16 cellular contexts compared by ENCODE assay signal in genomic region chr19:43623889-43624670, GRCh38. TPM values are rescaled to one million over a fixed set of nuclear protein-coding genes. Genes with fewer than 3 reads are reported as not detected.
A peak's percentile ranks its signal among the peaks of the same experiment; 100 is the strongest.
DNase-seq lines count a peak whose midpoint lies in the region; FAIRE-seq and TF ChIP-seq lines count a peak whose summit lies in the region.
"Had no signal": no experiment of that assay in that cellular context is flagged by ENCODE, and none has a peak within 500 bp of the region (broad histone marks: within the 10 kb centered on the region; RNA-seq: fewer than 3 reads in every experiment).

No MANE protein-coding gene starts in this region.

- H3K4me2 ChIP-seq in H1 (ENCODE audit: insufficient read depth in 1 of 2, low read depth in 2 of 2, low read length in 2 of 2) (peak overlapping the region in 1 of 2 experiments; percentile 37; a peak in 1 of 4 replicates), neuronal stem cell (ENCODE audit: insufficient read depth, low read length, poor library complexity, severe bottlenecking) (no peak overlapping the region)

- H3K9me3 ChIP-seq in H1 (ENCODE audit: insufficient read depth in 2 of 2, low read depth in 1 of 2, low read length in 1 of 2) (no peaks in the 10 kb centered on the region), neuronal stem cell (replicated peaks in 1 of 2; ENCODE audit: control insufficient read depth in 2 of 2, insufficient read depth in 1 of 2, low read depth in 1 of 2, low read length in 2 of 2) (peaks cover 0 to 2% of the 10 kb centered on the region in 2 donors)
- H3K9me3 ChIP-seq: Caco-2, gastroesophageal sphincter, transverse colon had no signal

- H3K4me3 Mint-ChIP-seq in activated CD4-positive, alpha-beta T cell treated with anti-CD3 and anti-CD28 coated beads, Interleukin-2, amount 10 ng/mL, durations not matched to agents 24 days and 14 days, result no peak overlapping the region

- no peak overlapping the region for H4K5ac ChIP-seq in H1 (ENCODE audit: insufficient read length, low read depth, low read length)

- intact Hi-C loops in activated CD4-positive, alpha-beta T cell treated with anti-CD3 and anti-CD28 coated beads, Interleukin-2, amount 10 ng/mL, durations not matched to agents 24 days and 14 days (cut with micrococcal nuclease), result no loop called here

- no peak overlapping the region for H3K9ac ChIP-seq in H1 (replicated peaks in 1 of 4; ENCODE audit: extremely low read depth in 1 of 4, low read depth in 3 of 4, low read length in 3 of 4)
- no peak overlapping the region for H3K9ac ChIP-seq in neuronal stem cell (ENCODE audit: low read depth, low read length, poor library complexity)

- H2AFZ ChIP-seq in H1 (ENCODE audit: low read length) (no peak overlapping the region), neuronal stem cell (ENCODE audit: low read length) (no peak overlapping the region)

- H4K8ac ChIP-seq in H1 (ENCODE audit: extremely low read depth, insufficient read depth, low read length) (no peak overlapping the region; the same call in 1 of the 2 replicates), neuronal stem cell (ENCODE audit: low read depth, low read length) (no peak overlapping the region)

- peak; percentile 67 for DNase-seq in activated CD4-positive, alpha-beta T cell treated with anti-CD3 and anti-CD28 coated beads, Interleukin-2, amount 10 ng/mL, durations not matched to agents 24 days and 14 days
- no peak for DNase-seq in activated CD4-positive, alpha-beta T cell treated with anti-CD3 and anti-CD28 coated beads, Interleukin-2, amount 50 U/mL, for 48 hours
- DNase-seq in HUDEP-2 (lab: John Stamatoyannopoulos, UW; ENCODE audit: unreplicated experiment in 76 of 76) (peak in 67 of 76 experiments; percentile 18 to 86 (median 64)), H1 (ENCODE audit: low read depth in 1 of 2, low spot score in 2 of 2) (peak in 1 of 2 experiments; percentile 86), neuronal stem cell (ENCODE audit: low spot score) (no peak), NCI-H226 (no peak), NCI-H446 (lab: John Stamatoyannopoulos, UW) (no peak)
- DNase-seq in stimulated activated CD4-positive, alpha-beta T cell treated with anti-CD3 and anti-CD28 coated beads, Interleukin-12 subunit alpha, Interleukin-12 subunit beta, amount 100 ng/mL, for 4 hours, result no peak
- DNase-seq: Caco-2, GF-D8, NCI-H1105 treated with DMSO at 0.1 percent for 48 hours, NCI-H345 had no signal

- no peak overlapping the region for H2BK120ac ChIP-seq in H1 (replicated peaks; ENCODE audit: low read depth, low read length)
- peak overlapping the region; percentile 23 for H2BK120ac ChIP-seq in neuronal stem cell (ENCODE audit: low read depth, low read length)

- WGBS in H1 (ENCODE audit: extremely low coverage in 1 of 2, insufficient coverage in 1 of 2, insufficient read length in 1 of 2, insufficient replicate concordance in 2 of 2, low coverage in 1 of 2, low lambda C conversion rate in 2 of 2, missing lambda C conversion rate in 1 of 2), 2 experiments, result 89% methylated on average over 35 of the region's 35 CpGs; no CpG with 5 or more reads in 1 of the 2 experiments
- WGBS in neuronal stem cell (ENCODE audit: extremely low coverage in 2 of 2, insufficient read length in 2 of 2, insufficient replicate concordance in 1 of 2), 2 donors, result no CpG with 5 or more reads among the region's 35 CpGs

- H3K23ac ChIP-seq in H1 (ENCODE audit: insufficient read length) (no peak overlapping the region), neuronal stem cell (ENCODE audit: low read depth, low read length, poor library complexity) (no peak overlapping the region)

- FAIRE-seq in H1 (lab: Jason Lieb, UNC), result no peak

- no peak overlapping the region for H3K56ac ChIP-seq in H1 (replicated peaks; ENCODE audit: insufficient read length, low read depth, low read length)

- H3K14ac ChIP-seq in H1 (ENCODE audit: insufficient read length) (no peak overlapping the region), neuronal stem cell (ENCODE audit: low read length) (no peak overlapping the region)

- no peak overlapping the region for H2BK20ac ChIP-seq in H1 (ENCODE audit: low read length)

- H2BK5ac ChIP-seq in H1 (ENCODE audit: low read depth, low read length) (no peak overlapping the region), neuronal stem cell (ENCODE audit: low read length) (no peak overlapping the region)

- no peaks in the 10 kb centered on the region; a peak in 1 of 4 replicates for H3K79me2 ChIP-seq in H1 (ENCODE audit: control insufficient read depth in 1 of 2, insufficient read depth in 2 of 2, low read length in 2 of 2)

- H2BK12ac ChIP-seq in H1 (ENCODE audit: low read depth, low read length) (peak overlapping the region; percentile 75; the same call in 1 of the 2 replicates), neuronal stem cell (ENCODE audit: low read length) (no peak overlapping the region)

- H3K79me1 ChIP-seq in H1 (ENCODE audit: low read depth, low read length), result no peaks in the 10 kb centered on the region; the same call in 1 of the 2 replicates
- no peaks in the 10 kb centered on the region for H3K79me1 ChIP-seq in neuronal stem cell (ENCODE audit: low read depth, low read length)

- H2AK5ac ChIP-seq in H1 (ENCODE audit: low read depth, low read length), result peak overlapping the region; percentile 88; the same call in 1 of the 2 replicates
- H2AK5ac ChIP-seq in neuronal stem cell (ENCODE audit: low read depth, low read length), result no peak overlapping the region

- H3K4me3 ChIP-seq in H1 (ENCODE audit: extremely low read depth in 1 of 4, insufficient read depth in 2 of 4, low read depth in 3 of 4, low read length in 4 of 4) (no peak overlapping the region), neuronal stem cell (ENCODE audit: low read length in 2 of 2) (no peak overlapping the region)
- H3K4me3 ChIP-seq: gastroesophageal sphincter, transverse colon had no signal

- TF ChIP-seq RAD21 in H1 (IDR thresholded peaks at IDR 0.05 in 1 of 2, conservative IDR thresholded peaks at IDR 0.05 in 1 of 2; ENCODE audit: low read depth in 2 of 2, low read length in 2 of 2), result no peak

- no peaks in the 10 kb centered on the region for H3K27me3 ChIP-seq in H1 (replicated peaks in 1 of 4; ENCODE audit: control insufficient read depth in 3 of 4, extremely low read depth in 1 of 4, insufficient read depth in 3 of 4, low read length in 3 of 4)
- no peaks in the 10 kb centered on the region for H3K27me3 ChIP-seq in neuronal stem cell (ENCODE audit: control insufficient read depth in 3 of 3, insufficient read depth in 3 of 3, low read depth in 1 of 3, low read length in 3 of 3)
- H3K27me3 ChIP-seq: gastroesophageal sphincter, transverse colon had no signal

- peaks cover 8% of the 10 kb centered on the region for H3K23me2 ChIP-seq in H1 (ENCODE audit: low read depth, low read length)

- TF ChIP-seq POLR2A in H1 (IDR thresholded peaks at IDR 0.05; ENCODE audit: control extremely low read depth in 1 of 2, low read depth in 2 of 2, low read length in 2 of 2), result no peak

- no peaks in the 10 kb centered on the region for H3K9me3 Mint-ChIP-seq in activated CD4-positive, alpha-beta T cell treated with anti-CD3 and anti-CD28 coated beads, Interleukin-2, amount 10 ng/mL, durations not matched to agents 24 days and 14 days

- peaks cover 1 to 4% of the 10 kb centered on the region in 2 experiments for H4K20me1 ChIP-seq in H1 (replicated peaks in 1 of 2; ENCODE audit: control insufficient read depth in 1 of 2, insufficient read depth in 2 of 2, low read length in 2 of 2)

- H3K27me3 Mint-ChIP-seq in activated CD4-positive, alpha-beta T cell treated with anti-CD3 and anti-CD28 coated beads, Interleukin-2, amount 10 ng/mL, durations not matched to agents 24 days and 14 days, result peaks cover 4% of the 10 kb centered on the region

- TF ChIP-seq CTCF in H1 (IDR thresholded peaks at IDR 0.05; ENCODE audit: control extremely low read depth in 1 of 3, insufficient read depth in 1 of 3, low read depth in 1 of 3, low read length in 3 of 3), result no peak

- H3K4me1 Mint-ChIP-seq in activated CD4-positive, alpha-beta T cell treated with anti-CD3 and anti-CD28 coated beads, Interleukin-2, amount 10 ng/mL, durations not matched to agents 24 days and 14 days, result peaks cover 27% of the 10 kb centered on the region

- no peak for TF ChIP-seq EP300 in H1 (IDR thresholded peaks at IDR 0.05; ENCODE audit: borderline replicate concordance in 1 of 2, low read depth in 2 of 2, low read length in 2 of 2)

- peaks cover 4 to 12% (median 9%) of the 10 kb centered on the region in 4 experiments for H3K4me1 ChIP-seq in H1 (replicated peaks in 1 of 4; ENCODE audit: control insufficient read depth in 3 of 4, insufficient read depth in 4 of 4, low read length in 3 of 4)
- peaks cover 3 to 7% of the 10 kb centered on the region in 2 donors for H3K4me1 ChIP-seq in neuronal stem cell (ENCODE audit: control insufficient read depth in 2 of 2, insufficient read depth in 1 of 2, low read depth in 1 of 2, low read length in 2 of 2)

- H4K91ac ChIP-seq in H1 (replicated peaks; ENCODE audit: insufficient read length, low read length) (peak overlapping the region; percentile 32), neuronal stem cell (ENCODE audit: low read depth, low read length, poor library complexity) (peak overlapping the region; percentile 85)

- H3K36me3 Mint-ChIP-seq in activated CD4-positive, alpha-beta T cell treated with anti-CD3 and anti-CD28 coated beads, Interleukin-2, amount 10 ng/mL, durations not matched to agents 24 days and 14 days (ENCODE audit: low read depth), result no peaks in the 10 kb centered on the region

- CTCF ChIA-PET in H1 (lab: Charles Lee; ENCODE audit: partially characterized antibody), result interaction anchor here (1.2 to 3.8 kb wide), 4 partner anchors 11 to 30 kb away, joined by 4 to 22 read pairs (median 10); partner anchors contain the start of gene SRRM5

- H3K27ac Mint-ChIP-seq in activated CD4-positive, alpha-beta T cell treated with anti-CD3 and anti-CD28 coated beads, Interleukin-2, amount 10 ng/mL, durations not matched to agents 24 days and 14 days, result peak overlapping the region; percentile 70

- POLR2A ChIA-PET in H1 (lab: Charles Lee; ENCODE audit: partially characterized antibody), result interaction anchor here (0.6 to 2.4 kb wide), 11 partner anchors 10 to 161 kb away, joined by 3 to 12 read pairs (median 3); partner anchors contain the start of genes IRGQ and ZNF576

- H3K27ac ChIP-seq in H1 (ENCODE audit: low read depth, low read length) (no peak overlapping the region), neuronal stem cell (replicated peaks; ENCODE audit: low read length) (no peak overlapping the region)
- H3K27ac ChIP-seq: gastroesophageal sphincter, transverse colon had no signal

- H3K18ac ChIP-seq in H1 (ENCODE audit: extremely low read depth, low read length) (no peak overlapping the region), neuronal stem cell (ENCODE audit: low read length) (no peak overlapping the region)

- H2BK15ac ChIP-seq in H1 (ENCODE audit: low read length) (no peak overlapping the region), neuronal stem cell (ENCODE audit: low read length) (no peak overlapping the region)

- H3K4ac ChIP-seq in H1 (replicated peaks; ENCODE audit: insufficient read length, low read depth, low read length), result no peak overlapping the region
- H3K4ac ChIP-seq in neuronal stem cell (ENCODE audit: low read length), result no peak overlapping the region

- no peaks in the 10 kb centered on the region; a peak in 2 of 8 replicates for H3K36me3 ChIP-seq in H1 (ENCODE audit: control insufficient read depth in 2 of 4, insufficient read depth in 4 of 4, low read length in 3 of 4)
- peaks cover 35 to 62% of the 10 kb centered on the region in 2 donors for H3K36me3 ChIP-seq in neuronal stem cell (replicated peaks in 1 of 2; ENCODE audit: control insufficient read depth in 2 of 2, insufficient read depth in 2 of 2, low read length in 2 of 2)
- H3K36me3 ChIP-seq: transverse colon had no signal

RNA-seq across cellular contexts. Expression of gene ZNF428, which starts 4.7 kb away (rescaled TPM):
- total RNA-seq in activated CD4-positive, alpha-beta T cell treated with anti-CD3 and anti-CD28 coated beads, Interleukin-2, amount 10 ng/mL, durations not matched to agents 24 days and 14 days, result 18.1 and 19.4 TPM in 2 replicates
- 16.7 and 19.5 TPM in 2 replicates for total RNA-seq in H1 (2021; fragmentation: NEBNext Ultra II Directional; extraction: Animal tissue kit (Norgen Biotek cat#: 25700))
- polyA plus RNA-seq in H1 (2011; rRNA removed), result 7.8 and 15.5 TPM in 2 replicates
- 14.5 TPM for polyA plus RNA-seq in H1 (2011; cell fraction: cytosol; rRNA removed)
- polyA plus RNA-seq in H1 (2011; cell fraction: nucleus; rRNA removed), result 16.4 TPM
- polyA plus RNA-seq in H1 (2012, experiment 1 of 2), result 15.6 to 23.2 TPM (median 22.3 TPM) in 4 replicates
- 13.0 TPM for polyA plus RNA-seq in H1 (2012, experiment 2 of 2)
- polyA plus RNA-seq in H1 (2013, experiment 1 of 2), result 6.0 TPM
- 5.6 TPM for polyA plus RNA-seq in H1 (2013, experiment 2 of 2)
- 1.1 and 2.2 TPM in 2 replicates for polyA minus RNA-seq in H1 (2011; rRNA and poly(A)+ RNA removed)
- polyA minus RNA-seq in H1 (2011; cell fraction: cytosol; rRNA and poly(A)+ RNA removed), result 5.4 TPM
- 6.6 TPM for polyA minus RNA-seq in H1 (2011; cell fraction: nucleus; rRNA and poly(A)+ RNA removed)
- 35.6 TPM for polyA plus RNA-seq in neuronal stem cell (2013, experiment 1 of 2)
- 32.7 TPM for polyA plus RNA-seq in neuronal stem cell (2013, experiment 2 of 2)

RNA-seq across cellular contexts. Expression of gene SRRM5, which starts 12.2 kb away (rescaled TPM):
- 0.19 and 0.37 TPM in 2 replicates for total RNA-seq in activated CD4-positive, alpha-beta T cell treated with anti-CD3 and anti-CD28 coated beads, Interleukin-2, amount 10 ng/mL, durations not matched to agents 24 days and 14 days
- total RNA-seq in H1 (2021; fragmentation: NEBNext Ultra II Directional; extraction: Animal tissue kit (Norgen Biotek cat#: 25700)), result 0.11 and 0.25 TPM in 2 replicates
- polyA plus RNA-seq in H1 (2011; rRNA removed), result 0.06 and 0.16 TPM in 2 replicates
- polyA plus RNA-seq in H1 (2011; cell fraction: cytosol; rRNA removed), result 0.25 TPM
- 0.51 TPM for polyA plus RNA-seq in H1 (2011; cell fraction: nucleus; rRNA removed)
- 0.28 to 0.32 TPM (median 0.29 TPM) in 4 replicates for polyA plus RNA-seq in H1 (2012, experiment 1 of 2)
- 0.07 TPM for polyA plus RNA-seq in H1 (2012, experiment 2 of 2)
- polyA plus RNA-seq in H1 (2013, experiment 1 of 2), result 0.22 TPM
- polyA plus RNA-seq in H1 (2013, experiment 2 of 2), result 0.24 TPM
- 0.07 and 0.28 TPM in 2 replicates for polyA minus RNA-seq in H1 (2011; rRNA and poly(A)+ RNA removed)
- not detected for polyA minus RNA-seq in H1 (2011; cell fraction: cytosol; rRNA and poly(A)+ RNA removed)
- polyA minus RNA-seq in H1 (2011; cell fraction: nucleus; rRNA and poly(A)+ RNA removed), result not detected
- 0.20 TPM for polyA plus RNA-seq in neuronal stem cell (2013, experiment 1 of 2)
- polyA plus RNA-seq in neuronal stem cell (2013, experiment 2 of 2), result 0.26 TPM
- total RNA-seq: IMR-90, occipital lobe had no signal

RNA-seq across cellular contexts. Expression of gene CADM4, which starts 15.6 kb away (rescaled TPM):
- total RNA-seq in activated CD4-positive, alpha-beta T cell treated with anti-CD3 and anti-CD28 coated beads, Interleukin-2, amount 10 ng/mL, durations not matched to agents 24 days and 14 days, result 0.28 and 0.44 TPM in 2 replicates
- 23.1 and 25.0 TPM in 2 replicates for total RNA-seq in H1 (2021; fragmentation: NEBNext Ultra II Directional; extraction: Animal tissue kit (Norgen Biotek cat#: 25700))
- 13.5 and 20.7 TPM in 2 replicates for polyA plus RNA-seq in H1 (2011; rRNA removed)
- 13.8 TPM for polyA plus RNA-seq in H1 (2011; cell fraction: cytosol; rRNA removed)
- 16.9 TPM for polyA plus RNA-seq in H1 (2011; cell fraction: nucleus; rRNA removed)
- 20.2 to 29.4 TPM (median 26.6 TPM) in 4 replicates for polyA plus RNA-seq in H1 (2012, experiment 1 of 2)
- 12.6 TPM for polyA plus RNA-seq in H1 (2012, experiment 2 of 2)
- 33.6 TPM for polyA plus RNA-seq in H1 (2013, experiment 1 of 2)
- polyA plus RNA-seq in H1 (2013, experiment 2 of 2), result 39.6 TPM
- 6.4 and 8.3 TPM in 2 replicates for polyA minus RNA-seq in H1 (2011; rRNA and poly(A)+ RNA removed)
- polyA minus RNA-seq in H1 (2011; cell fraction: cytosol; rRNA and poly(A)+ RNA removed), result 9.4 TPM
- 3.7 TPM for polyA minus RNA-seq in H1 (2011; cell fraction: nucleus; rRNA and poly(A)+ RNA removed)
- polyA plus RNA-seq in neuronal stem cell (2013, experiment 1 of 2), result 55.1 TPM
- polyA plus RNA-seq in neuronal stem cell (2013, experiment 2 of 2), result 63.7 TPM

RNA-seq across cellular contexts. Expression of gene ZNF576, which starts 27.7 kb away (rescaled TPM):
- total RNA-seq in activated CD4-positive, alpha-beta T cell treated with anti-CD3 and anti-CD28 coated beads, Interleukin-2, amount 10 ng/mL, durations not matched to agents 24 days and 14 days, result 14.4 and 15.3 TPM in 2 replicates
- total RNA-seq in H1 (2021; fragmentation: NEBNext Ultra II Directional; extraction: Animal tissue kit (Norgen Biotek cat#: 25700)), result 13.6 and 14.7 TPM in 2 replicates
- 32.4 and 35.9 TPM in 2 replicates for polyA plus RNA-seq in H1 (2011; rRNA removed)
- 22.3 TPM for polyA plus RNA-seq in H1 (2011; cell fraction: cytosol; rRNA removed)
- 19.5 TPM for polyA plus RNA-seq in H1 (2011; cell fraction: nucleus; rRNA removed)
- polyA plus RNA-seq in H1 (2012, experiment 1 of 2), result 11.7 to 16.0 TPM (median 13.6 TPM) in 4 replicates
- polyA plus RNA-seq in H1 (2012, experiment 2 of 2), result 18.5 TPM
- 17.0 TPM for polyA plus RNA-seq in H1 (2013, experiment 1 of 2)
- polyA plus RNA-seq in H1 (2013, experiment 2 of 2), result 17.1 TPM
- 10.6 and 11.2 TPM in 2 replicates for polyA minus RNA-seq in H1 (2011; rRNA and poly(A)+ RNA removed)
- 4.4 TPM for polyA minus RNA-seq in H1 (2011; cell fraction: cytosol; rRNA and poly(A)+ RNA removed)
- polyA minus RNA-seq in H1 (2011; cell fraction: nucleus; rRNA and poly(A)+ RNA removed), result 11.5 TPM
- polyA plus RNA-seq in neuronal stem cell (2013, experiment 1 of 2), result 12.5 TPM
- 12.1 TPM for polyA plus RNA-seq in neuronal stem cell (2013, experiment 2 of 2)

RNA-seq across cellular contexts. Expression of gene IRGQ, which starts 28.1 kb away (rescaled TPM):
- total RNA-seq in activated CD4-positive, alpha-beta T cell treated with anti-CD3 and anti-CD28 coated beads, Interleukin-2, amount 10 ng/mL, durations not matched to agents 24 days and 14 days, result 31.5 and 32.7 TPM in 2 replicates
- total RNA-seq in H1 (2021; fragmentation: NEBNext Ultra II Directional; extraction: Animal tissue kit (Norgen Biotek cat#: 25700)), result 39.9 and 42.9 TPM in 2 replicates
- 10.5 and 16.0 TPM in 2 replicates for polyA plus RNA-seq in H1 (2011; rRNA removed)
- polyA plus RNA-seq in H1 (2011; cell fraction: cytosol; rRNA removed), result 12.3 TPM
- 10.5 TPM for polyA plus RNA-seq in H1 (2011; cell fraction: nucleus; rRNA removed)
- 10.0 to 13.4 TPM (median 10.7 TPM) in 4 replicates for polyA plus RNA-seq in H1 (2012, experiment 1 of 2)
- 10.2 TPM for polyA plus RNA-seq in H1 (2012, experiment 2 of 2)
- polyA plus RNA-seq in H1 (2013, experiment 1 of 2), result 10.4 TPM
- 10.1 TPM for polyA plus RNA-seq in H1 (2013, experiment 2 of 2)
- polyA minus RNA-seq in H1 (2011; rRNA and poly(A)+ RNA removed), result 26.8 and 27.9 TPM in 2 replicates
- polyA minus RNA-seq in H1 (2011; cell fraction: cytosol; rRNA and poly(A)+ RNA removed), result 15.3 TPM
- 9.8 TPM for polyA minus RNA-seq in H1 (2011; cell fraction: nucleus; rRNA and poly(A)+ RNA removed)
- polyA plus RNA-seq in neuronal stem cell (2013, experiment 1 of 2), result 8.3 TPM
- 8.4 TPM for polyA plus RNA-seq in neuronal stem cell (2013, experiment 2 of 2)

Comparison
In these comparisons a context has a peak if more than half of its experiments do, and no peak if none do; other contexts are left out.
1. DNase-seq: peak in activated CD4-positive, alpha-beta T cell treated with anti-CD3 and anti-CD28 coated beads, Interleukin-2, amount 10 ng/mL, durations not matched to agents 24 days and 14 days (single experiment) and HUDEP-2 (67 of 76); none in activated CD4-positive, alpha-beta T cell treated with anti-CD3 and anti-CD28 coated beads, Interleukin-2, amount 50 U/mL, for 48 hours (0 of 2), neuronal stem cell (single experiment), NCI-H226 (single experiment), NCI-H446 (0 of 2) and stimulated activated CD4-positive, alpha-beta T cell treated with anti-CD3 and anti-CD28 coated beads, Interleukin-12 subunit alpha, Interleukin-12 subunit beta, amount 100 ng/mL, for 4 hours (single experiment).
2. RNA of gene CADM4, which starts 15.6 kb away (total RNA-seq): 23.1 to 25.0 TPM in H1; 0.28 to 0.44 TPM in activated CD4-positive, alpha-beta T cell treated with anti-CD3 and anti-CD28 coated beads, Interleukin-2, amount 10 ng/mL, durations not matched to agents 24 days and 14 days; every median in the first group is over 10 times any median in the second.